22 cellular contexts compared by ENCODE assay signal in the genomic region with DNA sequence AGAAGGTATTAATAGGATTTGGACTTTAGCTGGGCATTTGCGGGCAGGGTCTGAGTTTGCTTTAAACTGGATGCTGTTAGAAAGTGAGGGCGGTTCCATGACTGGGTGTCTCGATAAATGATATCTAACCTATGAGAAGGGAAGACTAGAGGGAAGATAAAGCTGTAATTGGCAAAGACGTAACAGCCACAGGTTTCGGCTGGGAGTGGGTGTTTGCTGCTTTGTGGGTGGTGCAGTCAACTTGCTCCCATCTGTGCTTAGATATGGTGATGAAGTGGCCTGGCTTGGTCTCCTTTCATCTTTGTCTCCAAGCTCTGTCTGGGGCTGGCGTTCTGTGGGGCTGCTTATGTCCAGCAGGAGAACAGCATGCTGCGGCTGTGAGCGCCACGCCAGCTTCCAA. TPM values are rescaled to one million over a fixed set of nuclear protein-coding genes. Genes with fewer than 3 reads are reported as not detected.
A peak's percentile ranks its signal among the peaks of the same experiment; 100 is the strongest.
DNase-seq lines count a peak whose midpoint lies in the region; ATAC-seq and TF ChIP-seq lines count a peak whose summit lies in the region.
"Had no signal": no experiment of that assay in that cellular context is flagged by ENCODE, and none has a peak within 500 bp of the region (broad histone marks: within the 10 kb centered on the region; RNA-seq: fewer than 3 reads in every experiment).

No MANE protein-coding gene starts in this region.

- DNase-seq in DMS 273 (lab: John Stamatoyannopoulos, UW; ENCODE audit: unreplicated experiment) (peak; percentile 30), DMS 273 treated with DMSO at 0.1 percent for 48 hours (lab: John Stamatoyannopoulos, UW) (no peak), OCI-M1 (lab: John Stamatoyannopoulos, UW) (peak; percentile 74), left lobe of liver (ENCODE audit: low spot score) (peak; percentile 26)
- DNase-seq: CD4-positive, CD25-positive, alpha-beta regulatory T cell; H7; NCI-H1092; NCI-H1417 treated with DMSO at 0.1 percent for 48 hours; NCI-H187; NCI-H2171 treated with DMSO at 0.1 percent for 48 hours; NCI-H345; NCI-H524; NCI-H748 treated with DMSO at 0.1 percent for 48 hours; NK-92 treated with Interleukin-12 subunit alpha and Interleukin-12 subunit beta, amount 100 ng/mL, for 24 hours; RPMI8226; SHP77 treated with DMSO at 0.1 percent for 48 hours; T-helper 1 cell had no signal

- ATAC-seq in left lobe of liver (no peak), GM21723 (IDR thresholded peaks at IDR 0.05; ENCODE audit: unreplicated experiment) (no peak), GM21825 (IDR thresholded peaks at IDR 0.05; ENCODE audit: unreplicated experiment) (no peak), GM21619 (IDR thresholded peaks at IDR 0.05; ENCODE audit: unreplicated experiment) (no peak)

- H3K27ac ChIP-seq in VCaP: peak overlapping the region; percentile 59; the same call in 1 of the 2 replicates
- H3K27ac ChIP-seq: 22Rv1 had no signal

- no peak for TF ChIP-seq CTCF in VCaP (conservative IDR thresholded peaks at IDR 0.05)

RNA-seq across cellular contexts. Expression of a gene that starts 23.3 kb away (rescaled TPM):
- total RNA-seq in left lobe of liver: not detected
- total RNA-seq: CD4-positive, CD25-positive, alpha-beta regulatory T cell; H7 had no signal

RNA-seq across cellular contexts. Expression of a gene that starts 39.7 kb away (rescaled TPM):
- not detected for total RNA-seq in left lobe of liver
- total RNA-seq: CD4-positive, CD25-positive, alpha-beta regulatory T cell; H7 had no signal
